ENCODE assay signal across 28 cellular contexts in genomic region chr6:3862038-3862437, GRCh38.
"Had no signal": no experiment of that assay in that cellular context is flagged by ENCODE, and none has a peak within 500 bp of the region (broad histone marks: within the 10 kb centered on the region; RNA-seq: fewer than 3 reads in every experiment).

No MANE protein-coding gene starts in this region.

- DNase-seq: natural killer cell; occipital lobe; ovary; psoas muscle; right cardiac atrium; right lobe of liver; sigmoid colon; small intestine; stimulated activated CD4-positive, alpha-beta T cell treated with anti-CD3 and anti-CD28 coated beads, Interleukin-15, amount 100 ng/mL, for 24 hours; stimulated activated CD4-positive, alpha-beta T cell treated with anti-CD3 and anti-CD28 coated beads, Interleukin-4, amount 100 ng/mL, for 1 hour; stimulated activated CD4-positive, alpha-beta T cell treated with anti-CD3 and anti-CD28 coated beads, Interleukin-4, amount 100 ng/mL, for 4 hours; stimulated activated CD8-positive, alpha-beta memory T cell treated with anti-CD3 and anti-CD28 coated beads, Interleukin-4, amount 100 ng/mL, for 48 hours; stimulated activated naive CD4-positive, alpha-beta T cell; stimulated activated naive CD8-positive, alpha-beta T cell treated with anti-CD3 and anti-CD28 coated beads, Interleukin-15, amount 100 ng/mL, for 72 hours; stimulated activated naive CD8-positive, alpha-beta T cell treated with anti-CD3 and anti-CD28 coated beads, Interleukin-15, Interleukin-2, amounts not matched to agents 100 U/mL and 50 U/mL, for 24 hours; substantia nigra; testis; tibial artery; transverse colon; upper lobe of right lung; uterus had no signal

- H3K79me2 ChIP-seq: parathyroid adenoma had no signal

- H3K27me3 Mint-ChIP-seq: progenitor cell of endocrine pancreas, type B pancreatic cell had no signal

- H3K4me1 ChIP-seq: neural progenitor cell, parathyroid adenoma, psoas muscle, sigmoid colon, testis, transverse colon, upper lobe of right lung, uterus had no signal

- H3K9me3 ChIP-seq: ovary, psoas muscle, right lobe of liver, sigmoid colon, suprapubic skin, testis, transverse colon, upper lobe of right lung, uterus had no signal

- FAIRE-seq: small intestine had no signal

- H3K36me3 ChIP-seq: neural progenitor cell, ovary, right lobe of liver, sigmoid colon, suprapubic skin, tibial artery, transverse colon, upper lobe of right lung, uterus had no signal

- H3K4me2 ChIP-seq: neural progenitor cell had no signal

- ATAC-seq: natural killer cell; psoas muscle; right cardiac atrium; right lobe of liver; stimulated activated memory B cell treated with anti-CD40 and anti-IgM and Interleukin-4, amounts not matched to agents 10 μg/mL and 1 μg/mL and 100 μg/mL, for 72 hours; stimulated activated naive CD8-positive, alpha-beta T cell treated with anti-CD3 and anti-CD28 coated beads, Interleukin-15, amount 100 ng/mL, for 72 hours; stimulated activated naive CD8-positive, alpha-beta T cell treated with anti-CD3 and anti-CD28 coated beads, Interleukin-15, Interleukin-2, amounts not matched to agents 100 U/mL and 50 U/mL, for 24 hours; upper lobe of right lung had no signal

- H3K27ac Mint-ChIP-seq: natural killer cell; nephron; neural progenitor cell; progenitor cell of endocrine pancreas; stimulated activated memory B cell treated with anti-CD40 and anti-IgM and Interleukin-4, amounts not matched to agents 10 μg/mL and 1 μg/mL and 100 μg/mL, for 72 hours; stimulated activated naive CD8-positive, alpha-beta T cell treated with anti-CD3 and anti-CD28 coated beads, Interleukin-15, amount 100 ng/mL, for 72 hours; type B pancreatic cell had no signal

- H3K9me3 Mint-ChIP-seq: natural killer cell had no signal

- H2AFZ ChIP-seq: neural progenitor cell, parathyroid adenoma had no signal

- H3K36me3 Mint-ChIP-seq: natural killer cell, neural progenitor cell, type B pancreatic cell had no signal

- H3K9ac ChIP-seq: neural progenitor cell, parathyroid adenoma had no signal

- H3K4me3 Mint-ChIP-seq: natural killer cell; nephron; neural progenitor cell; stimulated activated memory B cell treated with anti-CD40 and anti-IgM and Interleukin-4, amounts not matched to agents 10 μg/mL and 1 μg/mL and 100 μg/mL, for 72 hours; stimulated activated naive CD8-positive, alpha-beta T cell treated with anti-CD3 and anti-CD28 coated beads, Interleukin-15, amount 100 ng/mL, for 72 hours; type B pancreatic cell had no signal

- H3K27me3 ChIP-seq: neural progenitor cell, ovary, right lobe of liver, sigmoid colon, suprapubic skin, testis, tibial artery, transverse colon, upper lobe of right lung, uterus had no signal

- H3K4me1 Mint-ChIP-seq: natural killer cell; stimulated activated memory B cell treated with anti-CD40 and anti-IgM and Interleukin-4, amounts not matched to agents 10 μg/mL and 1 μg/mL and 100 μg/mL, for 72 hours; stimulated activated naive CD8-positive, alpha-beta T cell treated with anti-CD3 and anti-CD28 coated beads, Interleukin-15, amount 100 ng/mL, for 72 hours had no signal

- H3K4me3 ChIP-seq: neural progenitor cell, ovary, psoas muscle, right lobe of liver, sigmoid colon, suprapubic skin, testis, tibial artery, transverse colon, upper lobe of right lung, uterus had no signal

- H3K27ac ChIP-seq: neural progenitor cell, ovary, parathyroid adenoma, psoas muscle, right lobe of liver, sigmoid colon, suprapubic skin, testis, tibial artery, transverse colon, upper lobe of right lung, uterus had no signal
